ENCODE assay signal across 8 cellular contexts in genomic region chr7:121438017-121438955, GRCh38. TPM values are rescaled to one million over a fixed set of nuclear protein-coding genes. Genes with fewer than 3 reads are reported as not detected.
A peak's percentile ranks its signal among the peaks of the same experiment; 100 is the strongest.
DNase-seq lines count a peak whose midpoint lies in the region; ATAC-seq and TF ChIP-seq lines count a peak whose summit lies in the region.
"Not testable (repeated sequence)": the region's sequence is repeated elsewhere in the genome, so short reads cannot be mapped to it uniquely, and the experiment has no call there.

No MANE protein-coding gene starts in this region.

- peak; percentile 64 for ATAC-seq in CD8-positive, alpha-beta T cell
- ATAC-seq in GM21717 (IDR thresholded peaks at IDR 0.05; ENCODE audit: unreplicated experiment) (peak; percentile 59), natural killer cell (peak; percentile 23 to 46 (median 44))

- peak overlapping the region; percentile 93 for H3K27ac Mint-ChIP-seq in CD8-positive, alpha-beta T cell
- peak overlapping the region; percentile 95 for H3K27ac Mint-ChIP-seq in T-helper 2 cell treated with Interferon-gamma antibody and Interleukin-4, amounts not matched to agents 5 μg/mL and 100 μg/mL, for 36 hours
- peak overlapping the region; percentile 79 to 86 for H3K27ac Mint-ChIP-seq in natural killer cell

- H3K27me3 Mint-ChIP-seq in CD8-positive, alpha-beta T cell (ENCODE audit: low read depth); T-helper 2 cell treated with Interferon-gamma antibody and Interleukin-4, amounts not matched to agents 5 μg/mL and 100 μg/mL, for 36 hours (ENCODE audit: low read depth); natural killer cell (ENCODE audit: low read depth in 2 of 2): not testable (repeated sequence)

- TF ChIP-seq CTCF in CD8-positive, alpha-beta T cell (IDR thresholded peaks at IDR 0.05) = peak; percentile 28
- not testable (repeated sequence) for TF ChIP-seq CTCF in natural killer cell (IDR thresholded peaks at IDR 0.05)

- H3K4me1 Mint-ChIP-seq in CD8-positive, alpha-beta T cell (ENCODE audit: low read depth) = peaks cover 39% of the 10 kb centered on the region
- H3K4me1 Mint-ChIP-seq in T-helper 2 cell treated with Interferon-gamma antibody and Interleukin-4, amounts not matched to agents 5 μg/mL and 100 μg/mL, for 36 hours (ENCODE audit: low read depth) = peaks cover 26% of the 10 kb centered on the region
- H3K4me1 Mint-ChIP-seq in natural killer cell = peaks cover 39 to 41% of the 10 kb centered on the region in 2 donors

- intact Hi-C loops in CD8-positive, alpha-beta T cell (cut with DNase I, micrococcal nuclease) = loop anchor here (1.0 to 5.0 kb wide), 3 partner anchors 42 to 71 kb away; partner anchors contain the start of gene FAM3C (in 1 of the 2)
- intact Hi-C loops in natural killer cell (cut with micrococcal nuclease) = loop anchor here (10.0 kb wide), 2 partner anchors 53 to 107 kb away; no protein-coding TSS in a partner anchor

- CTCF ChIA-PET in CD8-positive, alpha-beta T cell (lab: Charles Lee) = interaction anchor here (0.7 to 2.1 kb wide), 12 partner anchors 9 to 109 kb away, joined by 3 to 12 read pairs (median 3); partner anchors contain the start of gene FAM3C

- H3K36me3 ChIP-seq in CD8-positive, alpha-beta T cell (ENCODE audit: insufficient read depth, low read length); MG63: not testable (repeated sequence)

- POLR2A ChIA-PET in CD8-positive, alpha-beta T cell (lab: Charles Lee) = interaction anchor here (0.9 to 1.8 kb wide), 2 partner anchors 13 to 42 kb away, joined by 3 to 9 read pairs; partner anchors contain the start of gene FAM3C

- peak overlapping the region; percentile 78 for H3K4me3 Mint-ChIP-seq in CD8-positive, alpha-beta T cell
- H3K4me3 Mint-ChIP-seq in T-helper 2 cell treated with Interferon-gamma antibody and Interleukin-4, amounts not matched to agents 5 μg/mL and 100 μg/mL, for 36 hours = peak overlapping the region; percentile 82
- peak overlapping the region; percentile 84 for H3K4me3 Mint-ChIP-seq in natural killer cell

- not testable (repeated sequence) for H3K36me3 Mint-ChIP-seq in CD8-positive, alpha-beta T cell; T-helper 2 cell treated with Interferon-gamma antibody and Interleukin-4, amounts not matched to agents 5 μg/mL and 100 μg/mL, for 36 hours (ENCODE audit: low read depth); natural killer cell

- DNase-seq in CD8-positive, alpha-beta T cell = peak; percentile 58 to 91 (median 72)
- DNase-seq in MG63 (peak; percentile 20), fibroblast of the conjunctiva (ENCODE audit: low read depth) (peak; percentile 9), natural killer cell (peak; percentile 56)
- DNase-seq in T-helper 2 cell treated with Interferon-gamma antibody and Interleukin-4, amounts not matched to agents 5 μg/mL and 100 μg/mL, for 36 hours (ENCODE audit: low spot score) = peak; percentile 66
- DNase-seq in activated naive CD4-positive, alpha-beta T cell treated with Interleukin-2 at 50 U/mL for 16 hours = peak; percentile 60
- peak; percentile 32 for DNase-seq in stimulated activated CD8-positive, alpha-beta memory T cell treated with anti-CD3 and anti-CD28 coated beads, Interleukin-15, amount 100 ng/mL, for 24 hours (ENCODE audit: low read depth)

- not testable (repeated sequence) for H3K9me3 ChIP-seq in CD8-positive, alpha-beta T cell (ENCODE audit: low read length); MG63

- peak overlapping the region; percentile 27 for H3K4me3 ChIP-seq in CD8-positive, alpha-beta T cell (ENCODE audit: low read depth, low read length)
- not testable (repeated sequence) for H3K4me3 ChIP-seq in MG63

- H3K27me3 ChIP-seq in CD8-positive, alpha-beta T cell (ENCODE audit: insufficient read depth, low read length); MG63: not testable (repeated sequence)

- H3K9me3 Mint-ChIP-seq in CD8-positive, alpha-beta T cell; natural killer cell: not testable (repeated sequence)
- H3K9me3 Mint-ChIP-seq in T-helper 2 cell treated with Interferon-gamma antibody and Interleukin-4, amounts not matched to agents 5 μg/mL and 100 μg/mL, for 36 hours = peaks cover 17% of the 10 kb centered on the region

- H3K27ac ChIP-seq in CD8-positive, alpha-beta T cell (ENCODE audit: low read depth, low read length) = not testable (repeated sequence)

- H3K4me1 ChIP-seq in CD8-positive, alpha-beta T cell (ENCODE audit: insufficient read depth, low read length) = peaks cover 18% of the 10 kb centered on the region

RNA-seq across cellular contexts. Expression of gene FAM3C, which starts 42.2 kb away (rescaled TPM):
- 10 to 100 TPM; 11.7 to 11.9 TPM for total RNA-seq in CD8-positive, alpha-beta T cell
- 28.8 and 39.5 TPM in 2 replicates for total RNA-seq in MG63 (2014; rRNA removed; shearing (Covaris generic); ENCODE audit: low replicate concordance)
- 10 to 100 TPM; 24.3 to 42.1 (median 37.0) TPM for total RNA-seq in natural killer cell

Comparison
In these comparisons a context has a peak if more than half of its experiments do, and no peak if none do; other contexts are left out.
1. DNase-seq: peak in every context shown above with its lines; median percentile 72 in CD8-positive, alpha-beta T cell; 66 in T-helper 2 cell treated with Interferon-gamma antibody and Interleukin-4, amounts not matched to agents 5 μg/mL and 100 μg/mL, for 36 hours; 60 in activated naive CD4-positive, alpha-beta T cell treated with Interleukin-2 at 50 U/mL for 16 hours; 56 in natural killer cell; 32 in stimulated activated CD8-positive, alpha-beta memory T cell treated with anti-CD3 and anti-CD28 coated beads, Interleukin-15, amount 100 ng/mL, for 24 hours; 20 in MG63; 9 in fibroblast of the conjunctiva.